In the genomic region with DNA sequence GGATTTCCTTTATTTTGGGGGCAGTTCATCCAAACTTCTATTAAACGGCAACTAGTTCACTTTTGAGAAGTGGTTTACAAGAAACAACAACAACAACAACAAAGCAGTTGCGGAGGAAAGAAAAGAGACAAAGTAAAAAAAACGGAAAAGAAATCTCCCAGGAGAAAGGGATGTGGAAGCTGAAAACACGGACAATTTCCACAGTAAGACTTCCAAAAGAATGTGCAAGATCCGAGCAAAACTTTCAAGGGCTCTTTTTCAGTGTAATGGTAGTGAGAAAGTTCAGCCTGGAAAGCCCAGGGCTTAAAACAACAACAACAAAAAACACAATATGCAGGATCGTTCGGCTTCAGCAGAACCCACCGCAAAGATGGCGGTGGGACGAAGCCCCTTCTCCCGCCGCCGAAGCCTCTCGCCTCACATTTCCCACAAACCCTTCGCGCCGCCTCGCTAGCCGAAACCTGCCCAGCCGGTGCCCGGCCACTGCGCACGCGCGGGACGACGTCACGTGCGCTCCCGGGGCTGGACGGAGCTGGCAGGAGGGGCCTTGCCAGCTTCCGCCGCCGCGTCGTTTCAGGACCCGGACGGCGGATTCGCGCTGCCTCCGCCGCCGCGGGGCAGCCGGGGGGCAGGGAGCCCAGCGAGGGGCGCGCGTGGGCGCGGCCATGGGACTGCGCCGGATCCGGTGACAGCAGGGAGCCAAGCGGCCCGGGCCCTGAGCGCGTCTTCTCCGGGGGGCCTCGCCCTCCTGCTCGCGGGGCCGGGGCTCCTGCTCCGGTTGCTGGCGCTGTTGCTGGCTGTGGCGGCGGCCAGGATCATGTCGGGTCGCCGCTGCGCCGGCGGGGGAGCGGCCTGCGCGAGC, we compare ENCODE assay signal across 8 cellular contexts. TPM values are rescaled to one million over a fixed set of nuclear protein-coding genes. Genes with fewer than 3 reads are reported as not detected.
A peak's percentile ranks its signal among the peaks of the same experiment; 100 is the strongest.
DNase-seq lines count a peak whose midpoint lies in the region; ATAC-seq lines count a peak whose summit lies in the region.

A gene (plus strand): TSS at position 553 of the 862 bp plus-strand sequence. CDS start 265 bp downstream, at position 818.

- H3K79me2 ChIP-seq in GM23248 (ENCODE audit: insufficient read depth): peaks cover 58% of the 10 kb centered on the region

- H4K20me1 ChIP-seq in GM23248 (ENCODE audit: insufficient read depth): peaks cover 7% of the 10 kb centered on the region; the same call in 1 of the 2 replicates

- no peaks in the 10 kb centered on the region for H3K27me3 Mint-ChIP-seq in naive B cell

- no peaks in the 10 kb centered on the region for H3K9me2 ChIP-seq in GM23248 (ENCODE audit: insufficient read depth)

- H2AFZ ChIP-seq in GM23248: peak within 1 kb of the TSS; percentile 99

- no peaks in the 10 kb centered on the region for H3F3A ChIP-seq in GM23248 (ENCODE audit: insufficient read depth)

- no peaks in the 10 kb centered on the region for H3K36me3 ChIP-seq in GM23248 (ENCODE audit: low read depth)

- H3K27me3 ChIP-seq in GM23248 (replicated peaks; ENCODE audit: insufficient read depth): no peaks in the 10 kb centered on the region

- H3K9me3 Mint-ChIP-seq in naive B cell: no peaks in the 10 kb centered on the region
- no peaks in the 10 kb centered on the region for H3K9me3 Mint-ChIP-seq in stimulated activated effector memory CD8-positive, alpha-beta T cell treated with anti-CD3 and anti-CD28 coated beads, Interleukin-12 subunit alpha, Interleukin-12 subunit beta, amount 100 ng/mL, for 72 hours

- H3K9ac ChIP-seq in GM23248: peak within 1 kb of the TSS; percentile 89

- ATAC-seq in naive B cell (ENCODE audit: low read depth in 2 of 2): peak; percentile 75 to 79
- peak; percentile 87 for ATAC-seq in stimulated activated effector memory CD8-positive, alpha-beta T cell treated with anti-CD3 and anti-CD28 coated beads, Interleukin-12 subunit alpha, Interleukin-12 subunit beta, amount 100 ng/mL, for 72 hours

- in situ Hi-C loops in GM23248 (cut with MboI): no loop called here

- peaks cover 23% of the 10 kb centered on the region for H3K4me1 ChIP-seq in GM23248 (ENCODE audit: insufficient read depth)

- WGBS in GM23248 (ENCODE audit: low coverage in 1 of 2, low lambda C conversion rate in 2 of 2, missing lambda C conversion rate in 2 of 2), 2 experiments: 0 to 1% methylated on average over 60 to 75 of the region's 77 CpGs

- H3K4me3 ChIP-seq in GM23248: peak within 1 kb of the TSS; percentile 87

- H3K27ac ChIP-seq in GM23248: peak within 1 kb of the TSS; percentile 72

- H3K27ac Mint-ChIP-seq in naive B cell: peak within 1 kb of the TSS; percentile 97 to 100 (median 98)
- H3K27ac Mint-ChIP-seq in stimulated activated effector memory CD8-positive, alpha-beta T cell treated with anti-CD3 and anti-CD28 coated beads, Interleukin-12 subunit alpha, Interleukin-12 subunit beta, amount 100 ng/mL, for 72 hours: peak within 1 kb of the TSS; percentile 98

- H3K4me3 Mint-ChIP-seq in naive B cell: peak within 1 kb of the TSS; percentile 89 to 98 (median 96)
- H3K4me3 Mint-ChIP-seq in stimulated activated effector memory CD8-positive, alpha-beta T cell treated with anti-CD3 and anti-CD28 coated beads, Interleukin-12 subunit alpha, Interleukin-12 subunit beta, amount 100 ng/mL, for 72 hours: peak within 1 kb of the TSS; percentile 96

- DNase-seq in Daoy (ENCODE audit: low read depth) (peak; percentile 96), GM23248 (peak; percentile 97), Kasumi-1 (lab: John Stamatoyannopoulos, UW) (peak; percentile 96 to 97), RPMI8226 (peak; percentile 92), fibroblast of gingiva (ENCODE audit: low read depth) (peak; percentile 93), naive B cell (peak; percentile 93)
- peak; percentile 81 to 88 for DNase-seq in activated T-helper 1 cell treated with anti-CD3 and anti-CD28 coated beads, Interleukin-2, amount 50 U/mL, for 16 hours (ENCODE audit: low read depth in 1 of 2, low spot score in 1 of 2)
- peak; percentile 94 to 96 for DNase-seq in stimulated activated effector memory CD8-positive, alpha-beta T cell treated with anti-CD3 and anti-CD28 coated beads, Interleukin-12 subunit alpha, Interleukin-12 subunit beta, amount 100 ng/mL, for 72 hours (ENCODE audit: low spot score in 2 of 2)

- no peaks in the 10 kb centered on the region for H3K36me3 Mint-ChIP-seq in naive B cell
- peaks cover 39% of the 10 kb centered on the region for H3K36me3 Mint-ChIP-seq in stimulated activated effector memory CD8-positive, alpha-beta T cell treated with anti-CD3 and anti-CD28 coated beads, Interleukin-12 subunit alpha, Interleukin-12 subunit beta, amount 100 ng/mL, for 72 hours

- H3K4me2 ChIP-seq in GM23248 (ENCODE audit: unreplicated experiment): peak within 1 kb of the TSS; percentile 87

- H3K4me1 Mint-ChIP-seq in naive B cell: peaks cover 50 to 63% (median 58%) of the 10 kb centered on the region in 3 donors
- peaks cover 62% of the 10 kb centered on the region for H3K4me1 Mint-ChIP-seq in stimulated activated effector memory CD8-positive, alpha-beta T cell treated with anti-CD3 and anti-CD28 coated beads, Interleukin-12 subunit alpha, Interleukin-12 subunit beta, amount 100 ng/mL, for 72 hours

- no peaks in the 10 kb centered on the region for H3K9me3 ChIP-seq in GM23248 (ENCODE audit: low read depth)

RNA-seq across cellular contexts. Expression of the gene that starts here (rescaled TPM):
- 10.9 and 11.5 TPM in 2 replicates for total RNA-seq in Daoy (2014; rRNA removed; shearing (Covaris generic))
- 29.3 and 31.5 TPM in 2 replicates for total RNA-seq in GM23248 (2014; rRNA removed; shearing (Covaris generic))
- polyA plus RNA-seq in GM23248 (2016; fragmentation: Nextera tagmentation; extraction: Ambion mirVana): 13.9 and 14.4 TPM in 2 replicates
- 10 to 100 TPM; 17.9 to 32.2 (median 26.5) TPM for polyA plus RNA-seq in naive B cell (ENCODE audit: low read depth in 6 of 6)

Comparison
In these comparisons a context has a peak if more than half of its experiments do, and no peak if none do; other contexts are left out.
1. Peak in every context shown above with its lines: DNase-seq, ATAC-seq, H3K4me3 ChIP-seq and H3K27ac ChIP-seq.